21 cellular contexts compared by ENCODE assay signal in genomic region chr17:66432558-66432957, GRCh38.
DNase-seq lines count a peak whose midpoint lies in the region; ATAC-seq and TF ChIP-seq lines count a peak whose summit lies in the region.
"Had no signal": no experiment of that assay in that cellular context is flagged by ENCODE, and none has a peak within 500 bp of the region (broad histone marks: within the 10 kb centered on the region; RNA-seq: fewer than 3 reads in every experiment).

No MANE protein-coding gene starts in this region.

- H3K27me3 Mint-ChIP-seq in T-helper 2 cell treated with Interferon-gamma antibody and Interleukin-4, amounts not matched to agents 5 μg/mL and 100 μg/mL, for 36 hours (ENCODE audit: low read depth): no peaks in the 10 kb centered on the region
- H3K27me3 Mint-ChIP-seq: stimulated activated naive B cell treated with anti-CD40 and anti-IgM and Interleukin-4, amounts not matched to agents 10 μg/mL and 1 μg/mL and 100 μg/mL, for 72 hours had no signal

- peaks cover 82% of the 10 kb centered on the region for H3K79me2 ChIP-seq in PC-3 (ENCODE audit: low read length)

- H3K27me3 ChIP-seq in PC-3 (ENCODE audit: low read length): no peaks in the 10 kb centered on the region
- H3K27me3 ChIP-seq in esophagus muscularis mucosa: no peaks in the 10 kb centered on the region
- H3K27me3 ChIP-seq in stomach: no peaks in the 10 kb centered on the region
- H3K27me3 ChIP-seq: BE2C, thyroid gland had no signal

- H3K9ac ChIP-seq in PC-3 (ENCODE audit: low read length): no peak overlapping the region

- WGBS in esophagus muscularis mucosa: 0% methylated on average over 1 of the region's 1 CpG
- WGBS in stomach, 5 donors: 0 to 47% (median 0%) methylated on average over 1 of the region's 1 CpG

- no peak for DNase-seq in T-helper 2 cell treated with Interferon-gamma antibody and Interleukin-4, amounts not matched to agents 5 μg/mL and 100 μg/mL, for 36 hours (ENCODE audit: low spot score)
- DNase-seq in T-helper 2 cell: no peak
- no peak for DNase-seq in PC-3
- no peak for DNase-seq in esophagus muscularis mucosa (ENCODE audit: extremely low spot score)
- DNase-seq in stomach: no peak
- DNase-seq in H4 (ENCODE audit: low spot score): no peak
- no peak for DNase-seq in KG1 (lab: John Stamatoyannopoulos, UW)
- DNase-seq: activated gamma-delta T cell treated with Interleukin-2 at 50 U/mL for 16 hours; cerebellar nuclear complex; effector CD8-positive, alpha-beta T cell; GOT3; left ventricle myocardium inferior; NCI-H146; NCI-H2227 treated with DMSO at 0.1 percent for 48 hours; right cardiac atrium; stimulated activated naive B cell treated with anti-CD40 and anti-IgM and Interleukin-4, amounts not matched to agents 10 μg/mL and 1 μg/mL and 100 μg/mL, for 72 hours; thyroid gland had no signal

- no peaks in the 10 kb centered on the region for H3K9me2 ChIP-seq in PC-3 (replicated peaks; ENCODE audit: low read length)

- peak overlapping the region; percentile 32 for H3K4me3 Mint-ChIP-seq in T-helper 2 cell treated with Interferon-gamma antibody and Interleukin-4, amounts not matched to agents 5 μg/mL and 100 μg/mL, for 36 hours
- H3K4me3 Mint-ChIP-seq: stimulated activated naive B cell treated with anti-CD40 and anti-IgM and Interleukin-4, amounts not matched to agents 10 μg/mL and 1 μg/mL and 100 μg/mL, for 72 hours had no signal

- peak overlapping the region; percentile 31 for H3K27ac ChIP-seq in PC-3 (ENCODE audit: low read length)
- peak overlapping the region; percentile 47 to 71 (median 66) for H3K27ac ChIP-seq in esophagus muscularis mucosa (replicated peaks in 1 of 4)
- peak overlapping the region in 4 of 5 donors; percentile 28 to 80 (median 54) for H3K27ac ChIP-seq in stomach
- H3K27ac ChIP-seq: 22Rv1, left ventricle myocardium inferior, PC-9, thyroid gland had no signal

- TF ChIP-seq CTCF in PC-3 (conservative IDR thresholded peaks at IDR 0.05; ENCODE audit: low read depth, low read length) (no peak), esophagus muscularis mucosa (IDR thresholded peaks at IDR 0.05) (no peak), stomach (IDR thresholded peaks at IDR 0.05) (no peak)

- ATAC-seq in PC-3: no peak
- ATAC-seq in HG03565 (IDR thresholded peaks at IDR 0.05; ENCODE audit: unreplicated experiment): no peak
- ATAC-seq: right cardiac atrium; stimulated activated naive B cell treated with anti-CD40 and anti-IgM and Interleukin-4, amounts not matched to agents 10 μg/mL and 1 μg/mL and 100 μg/mL, for 72 hours had no signal

- no TSS peak for BruUV-seq in PC-3 (replicated peaks; lab: Mats Ljungman, UMichigan)

- H2AFZ ChIP-seq in PC-3 (ENCODE audit: low read length): 0 out of 2 replicates have a peak overlapping the region, but pooled peaks have one; percentile 16
- H2AFZ ChIP-seq: PC-9 had no signal

- H3K4me3 ChIP-seq in PC-3 (ENCODE audit: low read length) (peak overlapping the region; percentile 19; the same call in 1 of the 2 replicates), esophagus muscularis mucosa (no peak overlapping the region), stomach (no peak overlapping the region)
- H3K4me3 ChIP-seq: left ventricle myocardium inferior, PC-9, thyroid gland had no signal

- H3K36me3 Mint-ChIP-seq in T-helper 2 cell treated with Interferon-gamma antibody and Interleukin-4, amounts not matched to agents 5 μg/mL and 100 μg/mL, for 36 hours (ENCODE audit: low read depth): peaks cover 7% of the 10 kb centered on the region
- H3K36me3 Mint-ChIP-seq: stimulated activated naive B cell treated with anti-CD40 and anti-IgM and Interleukin-4, amounts not matched to agents 10 μg/mL and 1 μg/mL and 100 μg/mL, for 72 hours had no signal

- H3K27ac Mint-ChIP-seq in T-helper 2 cell treated with Interferon-gamma antibody and Interleukin-4, amounts not matched to agents 5 μg/mL and 100 μg/mL, for 36 hours: no peak overlapping the region

- POLR2A ChIA-PET in PC-3 (lab: Charles Lee; ENCODE audit: unreplicated experiment): interaction anchor here (0.6 to 0.7 kb wide), 4 partner anchors 120 to 1443 kb away, joined by 3 to 4 read pairs (median 3); no protein-coding TSS in a partner anchor

- H3F3A ChIP-seq in PC-3 (ENCODE audit: low read length, unreplicated experiment): no peaks in the 10 kb centered on the region

- H3K36me3 ChIP-seq in PC-3 (ENCODE audit: low read depth, low read length): no peaks in the 10 kb centered on the region
- H3K36me3 ChIP-seq in esophagus muscularis mucosa: no peaks in the 10 kb centered on the region
- H3K36me3 ChIP-seq in stomach: no peaks in the 10 kb centered on the region
- H3K36me3 ChIP-seq: BE2C, left ventricle myocardium inferior, thyroid gland had no signal

- H3K9me3 ChIP-seq in PC-3 (ENCODE audit: low read length): no peaks in the 10 kb centered on the region
- no peaks in the 10 kb centered on the region for H3K9me3 ChIP-seq in esophagus muscularis mucosa
- no peaks in the 10 kb centered on the region for H3K9me3 ChIP-seq in stomach
- H3K9me3 ChIP-seq: BE2C, left ventricle myocardium inferior, thyroid gland had no signal

- peaks cover 47% of the 10 kb centered on the region for H3K4me1 Mint-ChIP-seq in T-helper 2 cell treated with Interferon-gamma antibody and Interleukin-4, amounts not matched to agents 5 μg/mL and 100 μg/mL, for 36 hours (ENCODE audit: low read depth)

- peak overlapping the region; percentile 63 for H3K4me2 ChIP-seq in PC-3 (ENCODE audit: low read length)
- H3K4me2 ChIP-seq: PC-9 had no signal

- TF ChIP-seq EP300 in esophagus muscularis mucosa (IDR thresholded peaks at IDR 0.05): no peak
- no peak for TF ChIP-seq EP300 in stomach (IDR thresholded peaks at IDR 0.05)

- TF ChIP-seq POLR2A in esophagus muscularis mucosa (IDR thresholded peaks at IDR 0.05; ENCODE audit: low read depth) (no peak), stomach (IDR thresholded peaks at IDR 0.05) (no peak)

- CTCF ChIA-PET in PC-3 (lab: Charles Lee): interaction anchor here (0.6 to 0.7 kb wide), 2 partner anchors 91 to 119 kb away, joined by 3 read pairs; no protein-coding TSS in a partner anchor

- 0 out of 2 replicates have a peak, but pooled peaks cover 6% of the 10 kb centered on the region for H4K20me1 ChIP-seq in PC-3 (ENCODE audit: low read length)

- no peaks in the 10 kb centered on the region for H3K9me3 Mint-ChIP-seq in T-helper 2 cell treated with Interferon-gamma antibody and Interleukin-4, amounts not matched to agents 5 μg/mL and 100 μg/mL, for 36 hours

- intact Hi-C loops in PC-3 (cut with micrococcal nuclease): loop anchor here (2.0 to 5.0 kb wide), 2 partner anchors 85 to 192 kb away; no protein-coding TSS in a partner anchor
- intact Hi-C loops in esophagus muscularis mucosa (cut with DNase I): no loop called here
- intact Hi-C loops in stomach (cut with DNase I; ENCODE audit: low total_unique reads): no loop called here

- peaks cover 27% of the 10 kb centered on the region for H3K4me1 ChIP-seq in PC-3 (ENCODE audit: insufficient read depth, low read length)
- peaks cover 5 to 64% (median 46%) of the 10 kb centered on the region in 4 donors for H3K4me1 ChIP-seq in esophagus muscularis mucosa
- peaks cover 0 to 60% (median 32%) of the 10 kb centered on the region in 4 donors for H3K4me1 ChIP-seq in stomach
- H3K4me1 ChIP-seq: left ventricle myocardium inferior had no signal
